In genomic region chr14:101815994-101816393, GRCh38 we compare ENCODE assay signal across 18 cellular contexts. TPM values are rescaled to one million over a fixed set of nuclear protein-coding genes. Genes with fewer than 3 reads are reported as not detected.
DNase-seq lines count a peak whose midpoint lies in the region; ATAC-seq and TF ChIP-seq lines count a peak whose summit lies in the region.
"Had no signal": no experiment of that assay in that cellular context is flagged by ENCODE, and none has a peak within 500 bp of the region (broad histone marks: within the 10 kb centered on the region; RNA-seq: fewer than 3 reads in every experiment).

No MANE protein-coding gene starts in this region.

- in situ Hi-C loops in GM23248 (cut with MboI): no loop called here

- no peaks in the 10 kb centered on the region for H3K27me3 Mint-ChIP-seq in activated T-cell treated with anti-CD3 and anti-CD28 coated beads, Interleukin-2, amount 50 U/mL, for 4 hours (ENCODE audit: low read depth)
- H3K27me3 Mint-ChIP-seq in activated naive CD8-positive, alpha-beta T cell treated with anti-CD3 and anti-CD28 coated beads for 36 hours: no peaks in the 10 kb centered on the region

- peaks cover 97% of the 10 kb centered on the region for H3K79me2 ChIP-seq in Loucy (ENCODE audit: insufficient read depth, low read length)
- peaks cover 99% of the 10 kb centered on the region for H3K79me2 ChIP-seq in GM23248 (ENCODE audit: insufficient read depth)

- H2AFZ ChIP-seq in Loucy (ENCODE audit: low read length): no peak overlapping the region
- H2AFZ ChIP-seq in GM23248: no peak overlapping the region

- H3K36me3 ChIP-seq in Loucy (ENCODE audit: insufficient read depth, low read length): peaks cover 9% of the 10 kb centered on the region; the same call in 1 of the 2 replicates
- H3K36me3 ChIP-seq in GM23248 (ENCODE audit: low read depth): no peaks in the 10 kb centered on the region
- peaks cover 0 to 7% (median 3%) of the 10 kb centered on the region in 4 donors for H3K36me3 ChIP-seq in esophagus muscularis mucosa
- H3K36me3 ChIP-seq: gastrocnemius medialis, uterus had no signal

- peak overlapping the region; percentile 96 for H3K4me3 ChIP-seq in Loucy (ENCODE audit: low read length, poor library complexity, severe bottlenecking)
- no peak overlapping the region for H3K4me3 ChIP-seq in GM23248
- no peak overlapping the region for H3K4me3 ChIP-seq in esophagus muscularis mucosa
- H3K4me3 ChIP-seq: gastrocnemius medialis, uterus had no signal

- no peaks in the 10 kb centered on the region for H3K9me3 ChIP-seq in Loucy (ENCODE audit: insufficient read depth, low read depth, low read length)
- H3K9me3 ChIP-seq in GM23248 (ENCODE audit: low read depth): no peaks in the 10 kb centered on the region
- H3K9me3 ChIP-seq in esophagus muscularis mucosa: no peaks in the 10 kb centered on the region
- H3K9me3 ChIP-seq: gastrocnemius medialis, uterus had no signal

- H4K20me1 ChIP-seq in Loucy (ENCODE audit: insufficient read depth, low read length, poor library complexity, severe bottlenecking) (peaks cover 66% of the 10 kb centered on the region), GM23248 (ENCODE audit: insufficient read depth) (peaks cover 5% of the 10 kb centered on the region; the same call in 1 of the 2 replicates)

- H3K4me1 ChIP-seq in Loucy (ENCODE audit: insufficient read depth, low read length, poor library complexity, severe bottlenecking): peaks cover 84% of the 10 kb centered on the region
- peaks cover 22% of the 10 kb centered on the region for H3K4me1 ChIP-seq in GM23248 (ENCODE audit: insufficient read depth)
- peaks cover 57 to 69% (median 64%) of the 10 kb centered on the region in 4 donors for H3K4me1 ChIP-seq in esophagus muscularis mucosa

- WGBS in GM23248 (ENCODE audit: low coverage in 1 of 2, low lambda C conversion rate in 2 of 2, missing lambda C conversion rate in 2 of 2), 2 experiments: 86 to 90% methylated on average over 10 of the region's 10 CpGs
- 86% methylated on average over 10 of the region's 10 CpGs for WGBS in esophagus muscularis mucosa

- H3K9me3 Mint-ChIP-seq in activated T-cell treated with anti-CD3 and anti-CD28 coated beads, Interleukin-2, amount 50 U/mL, for 4 hours: no peaks in the 10 kb centered on the region
- no peaks in the 10 kb centered on the region for H3K9me3 Mint-ChIP-seq in activated naive CD8-positive, alpha-beta T cell treated with anti-CD3 and anti-CD28 coated beads for 36 hours
- no peaks in the 10 kb centered on the region for H3K9me3 Mint-ChIP-seq in stimulated activated effector memory CD8-positive, alpha-beta T cell treated with anti-CD3 and anti-CD28 coated beads, Interleukin-12 subunit alpha, Interleukin-12 subunit beta, amount 100 ng/mL, for 72 hours
- H3K9me3 Mint-ChIP-seq: HFFc6 had no signal

- H3K9me2 ChIP-seq in Loucy (replicated peaks; ENCODE audit: low read depth, low read length) (no peaks in the 10 kb centered on the region), GM23248 (ENCODE audit: insufficient read depth) (no peaks in the 10 kb centered on the region)

- H3K36me3 Mint-ChIP-seq in activated T-cell treated with anti-CD3 and anti-CD28 coated beads, Interleukin-2, amount 50 U/mL, for 4 hours (ENCODE audit: insufficient read depth): peaks cover 26% of the 10 kb centered on the region
- peaks cover 54% of the 10 kb centered on the region for H3K36me3 Mint-ChIP-seq in activated naive CD8-positive, alpha-beta T cell treated with anti-CD3 and anti-CD28 coated beads for 36 hours
- peaks cover 81% of the 10 kb centered on the region for H3K36me3 Mint-ChIP-seq in stimulated activated effector memory CD8-positive, alpha-beta T cell treated with anti-CD3 and anti-CD28 coated beads, Interleukin-12 subunit alpha, Interleukin-12 subunit beta, amount 100 ng/mL, for 72 hours

- no peak for TF ChIP-seq POLR2A in esophagus muscularis mucosa (IDR thresholded peaks at IDR 0.05; ENCODE audit: low read depth)

- H3K27ac Mint-ChIP-seq in activated naive CD8-positive, alpha-beta T cell treated with anti-CD3 and anti-CD28 coated beads for 36 hours: peak overlapping the region; percentile 86
- peak overlapping the region; percentile 99 for H3K27ac Mint-ChIP-seq in stimulated activated effector memory CD8-positive, alpha-beta T cell treated with anti-CD3 and anti-CD28 coated beads, Interleukin-12 subunit alpha, Interleukin-12 subunit beta, amount 100 ng/mL, for 72 hours
- H3K27ac Mint-ChIP-seq: HFFc6 had no signal

- H3K27ac ChIP-seq in GM23248 (no peak overlapping the region), esophagus muscularis mucosa (replicated peaks in 1 of 4) (no peak overlapping the region)
- H3K27ac ChIP-seq: epithelial cell of prostate, uterus, WERI-Rb-1 had no signal

- peaks cover 4% of the 10 kb centered on the region; the same call in 1 of the 2 replicates for H3F3A ChIP-seq in Loucy (ENCODE audit: low read depth)
- H3F3A ChIP-seq in GM23248 (ENCODE audit: insufficient read depth): peaks cover 7% of the 10 kb centered on the region

- peaks cover 84% of the 10 kb centered on the region for H3K4me1 Mint-ChIP-seq in activated T-cell treated with anti-CD3 and anti-CD28 coated beads, Interleukin-2, amount 50 U/mL, for 4 hours (ENCODE audit: low read depth)
- peaks cover 83% of the 10 kb centered on the region for H3K4me1 Mint-ChIP-seq in activated naive CD8-positive, alpha-beta T cell treated with anti-CD3 and anti-CD28 coated beads for 36 hours
- H3K4me1 Mint-ChIP-seq in stimulated activated effector memory CD8-positive, alpha-beta T cell treated with anti-CD3 and anti-CD28 coated beads, Interleukin-12 subunit alpha, Interleukin-12 subunit beta, amount 100 ng/mL, for 72 hours: peaks cover 84% of the 10 kb centered on the region

- no peak for DNase-seq in activated T-cell treated with anti-CD3 and anti-CD28 coated beads, Interleukin-2, amount 50 U/mL, for 4 hours
- DNase-seq in activated T-cell treated with anti-CD3 and anti-CD28 coated beads, Interleukin-2, amount 50 U/mL, for 48 hours: no peak
- DNase-seq in activated naive CD8-positive, alpha-beta T cell treated with anti-CD3 and anti-CD28 coated beads for 36 hours: no peak
- DNase-seq in stimulated activated effector memory CD8-positive, alpha-beta T cell treated with anti-CD3 and anti-CD28 coated beads, Interleukin-12 subunit alpha, Interleukin-12 subunit beta, amount 100 ng/mL, for 72 hours (ENCODE audit: low spot score in 2 of 2): no peak
- DNase-seq in GM23248: no peak
- DNase-seq in esophagus muscularis mucosa (ENCODE audit: extremely low spot score): no peak
- no peak for DNase-seq in NCI-H1048 (lab: John Stamatoyannopoulos, UW)
- DNase-seq: ACHN, cortex of kidney, EL, gastrocnemius medialis, HFFc6, MV-4-11, NCI-H2081, uterus, WERI-Rb-1 had no signal

- ATAC-seq in activated T-cell treated with anti-CD3 and anti-CD28 coated beads, Interleukin-2, amount 50 U/mL, for 4 hours: no peak
- ATAC-seq in stimulated activated effector memory CD8-positive, alpha-beta T cell treated with anti-CD3 and anti-CD28 coated beads, Interleukin-12 subunit alpha, Interleukin-12 subunit beta, amount 100 ng/mL, for 72 hours: no peak
- ATAC-seq: gastrocnemius medialis had no signal

- H3K4me2 ChIP-seq in Loucy (ENCODE audit: low read depth, low read length, poor library complexity, severe bottlenecking) (peak overlapping the region; percentile 99), GM23248 (ENCODE audit: unreplicated experiment) (no peak overlapping the region)

- H3K9ac ChIP-seq in Loucy (ENCODE audit: low read depth, low read length, poor library complexity, severe bottlenecking): peak overlapping the region; percentile 98
- H3K9ac ChIP-seq in GM23248: no peak overlapping the region

- intact Hi-C loops in esophagus muscularis mucosa (cut with DNase I): no loop called here

- TF ChIP-seq CTCF in Loucy (conservative IDR thresholded peaks at IDR 0.05; ENCODE audit: low read length) (no peak), esophagus muscularis mucosa (IDR thresholded peaks at IDR 0.05) (no peak)

- H3K4me3 Mint-ChIP-seq in activated T-cell treated with anti-CD3 and anti-CD28 coated beads, Interleukin-2, amount 50 U/mL, for 4 hours: peak overlapping the region; percentile 88
- peak overlapping the region; percentile 74 for H3K4me3 Mint-ChIP-seq in activated naive CD8-positive, alpha-beta T cell treated with anti-CD3 and anti-CD28 coated beads for 36 hours
- peak overlapping the region; percentile 73 for H3K4me3 Mint-ChIP-seq in stimulated activated effector memory CD8-positive, alpha-beta T cell treated with anti-CD3 and anti-CD28 coated beads, Interleukin-12 subunit alpha, Interleukin-12 subunit beta, amount 100 ng/mL, for 72 hours
- H3K4me3 Mint-ChIP-seq: HFFc6 had no signal

- no peak for TF ChIP-seq EP300 in esophagus muscularis mucosa (IDR thresholded peaks at IDR 0.05)

- no peaks in the 10 kb centered on the region for H3K27me3 ChIP-seq in Loucy (ENCODE audit: insufficient read depth, low read length, poor library complexity, severe bottlenecking)
- H3K27me3 ChIP-seq in GM23248 (replicated peaks; ENCODE audit: insufficient read depth): no peaks in the 10 kb centered on the region
- H3K27me3 ChIP-seq in esophagus muscularis mucosa: no peaks in the 10 kb centered on the region
- H3K27me3 ChIP-seq: gastrocnemius medialis, uterus had no signal

RNA-seq across cellular contexts. Expression of gene PPP2R5C, which starts 54.5 kb away (rescaled TPM):
- 100 to 1,000 TPM; 160 to 180 (median 173) TPM for total RNA-seq in activated T-cell treated with anti-CD3 and anti-CD28 coated beads, Interleukin-2, amount 50 U/mL, for 4 hours
- total RNA-seq in activated naive CD8-positive, alpha-beta T cell treated with anti-CD3 and anti-CD28 coated beads for 36 hours: 100 to 1,000 TPM; 209 to 221 TPM
- 77.1 and 77.9 TPM in 2 replicates for total RNA-seq in GM23248 (2014; rRNA removed; shearing (Covaris generic))
- polyA plus RNA-seq in GM23248 (2016; fragmentation: Nextera tagmentation; extraction: Ambion mirVana): 74.4 and 76.3 TPM in 2 replicates
- total RNA-seq in esophagus muscularis mucosa: 100 to 1,000 TPM; 103 to 142 (median 131) TPM
